13 cellular contexts compared by ENCODE assay signal in the genomic region with DNA sequence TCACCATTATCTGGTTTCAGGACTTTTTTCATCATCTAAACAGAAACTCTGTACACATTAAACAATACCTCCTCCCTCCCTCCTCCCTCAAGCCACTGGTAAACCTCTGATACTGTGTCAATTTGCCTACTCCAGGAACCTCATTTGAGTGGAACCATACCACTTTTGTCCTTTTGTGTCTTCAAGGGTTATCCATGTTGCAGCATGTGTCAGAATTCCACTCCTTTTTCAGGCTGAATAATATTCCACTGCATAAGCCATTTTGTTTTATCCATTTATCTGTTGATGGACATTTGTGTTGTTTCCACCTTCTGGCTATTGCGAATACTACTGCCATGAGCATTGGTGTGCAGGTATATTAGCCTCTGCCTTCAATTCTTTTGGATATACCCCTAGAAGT.
"Had no signal": no experiment of that assay in that cellular context is flagged by ENCODE, and none has a peak within 500 bp of the region (broad histone marks: within the 10 kb centered on the region; RNA-seq: fewer than 3 reads in every experiment).

No MANE protein-coding gene starts in this region.

- H3K4me3 ChIP-seq: colonic mucosa, coronary artery, dorsolateral prefrontal cortex, esophagus muscularis mucosa, esophagus squamous epithelium, gastrocnemius medialis, gastroesophageal sphincter, heart left ventricle, heart right ventricle had no signal

- ATAC-seq: effector memory CD8-positive, alpha-beta T cell; esophagus mucosa; foreskin keratinocyte; gastrocnemius medialis; gastroesophageal sphincter; heart left ventricle; heart right ventricle had no signal

- H3K27ac ChIP-seq: colonic mucosa, coronary artery, dorsolateral prefrontal cortex, epithelial cell of prostate, esophagus muscularis mucosa, esophagus squamous epithelium, foreskin keratinocyte, gastrocnemius medialis, gastroesophageal sphincter, heart left ventricle, heart right ventricle had no signal

- H3K9me3 ChIP-seq: colonic mucosa, esophagus muscularis mucosa, esophagus squamous epithelium, gastrocnemius medialis, gastroesophageal sphincter, heart left ventricle, heart right ventricle had no signal

- H3K36me3 ChIP-seq: colonic mucosa had no signal

- H3K4me1 ChIP-seq: colonic mucosa, esophagus muscularis mucosa, esophagus squamous epithelium, foreskin keratinocyte, gastrocnemius medialis, gastroesophageal sphincter, heart left ventricle, heart right ventricle had no signal
